In the genomic region with DNA sequence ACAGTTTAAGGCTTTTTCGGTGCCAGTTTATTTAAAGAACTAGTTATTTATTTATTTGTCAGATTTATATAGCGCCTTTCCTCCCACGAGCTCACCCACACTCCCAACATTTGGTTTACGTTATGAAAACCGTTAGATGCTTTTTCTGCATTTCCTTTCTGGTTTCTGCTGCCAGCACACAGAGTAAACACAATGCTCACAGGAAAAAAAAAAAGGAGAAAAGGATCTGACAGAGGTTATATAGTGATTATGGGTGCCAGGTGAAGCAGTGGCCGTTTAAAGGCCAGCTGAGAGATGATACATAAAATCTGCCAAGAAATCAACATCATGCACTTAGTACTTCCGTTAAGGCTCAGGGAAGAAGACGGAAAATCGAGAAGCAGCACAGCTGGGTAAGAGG, we compare ENCODE assay signal across 1 cellular context.
TF ChIP-seq lines count a peak whose summit lies in the region.

No MANE protein-coding gene starts in this region.

TF ChIP-seq in WTC11, 78 proteins besides CTCF, POLR2A, EP300 and RAD21 (continued from another document):
- TF ChIP-seq E2F5 (CRISPR knock-in tag; IDR thresholded peaks at IDR 0.05): no peak
- no peak for TF ChIP-seq CDX4 (CRISPR knock-in tag; IDR thresholded peaks at IDR 0.05; ENCODE audit: borderline replicate concordance)
- TF ChIP-seq ZNF121 (CRISPR knock-in tag; IDR thresholded peaks at IDR 0.05): no peak
- no peak for TF ChIP-seq ETV6 (CRISPR knock-in tag; IDR thresholded peaks at IDR 0.05)
- TF ChIP-seq ARID4B (CRISPR knock-in tag; IDR thresholded peaks at IDR 0.05; ENCODE audit: borderline replicate concordance): no peak
- TF ChIP-seq EMX1 (CRISPR knock-in tag; IDR thresholded peaks at IDR 0.05): no peak
- TF ChIP-seq, protein P1, sequence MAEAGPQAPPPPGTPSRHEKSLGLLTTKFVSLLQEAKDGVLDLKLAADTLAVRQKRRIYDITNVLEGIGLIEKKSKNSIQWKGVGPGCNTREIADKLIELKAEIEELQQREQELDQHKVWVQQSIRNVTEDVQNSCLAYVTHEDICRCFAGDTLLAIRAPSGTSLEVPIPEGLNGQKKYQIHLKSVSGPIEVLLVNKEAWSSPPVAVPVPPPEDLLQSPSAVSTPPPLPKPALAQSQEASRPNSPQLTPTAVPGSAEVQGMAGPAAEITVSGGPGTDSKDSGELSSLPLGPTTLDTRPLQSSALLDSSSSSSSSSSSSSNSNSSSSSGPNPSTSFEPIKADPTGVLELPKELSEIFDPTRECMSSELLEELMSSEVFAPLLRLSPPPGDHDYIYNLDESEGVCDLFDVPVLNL (CRISPR knock-in tag; IDR thresholded peaks at IDR 0.05; ENCODE audit: borderline replicate concordance, low read depth): no peak
- no peak for TF ChIP-seq FOXK1 (CRISPR knock-in tag; IDR thresholded peaks at IDR 0.05)
- TF ChIP-seq IRF2 (CRISPR knock-in tag; IDR thresholded peaks at IDR 0.05; ENCODE audit: borderline replicate concordance, low read depth): no peak
TF ChIP-seq in WTC11: peak in this region for 0.
